12 cellular contexts compared by ENCODE assay signal in the genomic region with DNA sequence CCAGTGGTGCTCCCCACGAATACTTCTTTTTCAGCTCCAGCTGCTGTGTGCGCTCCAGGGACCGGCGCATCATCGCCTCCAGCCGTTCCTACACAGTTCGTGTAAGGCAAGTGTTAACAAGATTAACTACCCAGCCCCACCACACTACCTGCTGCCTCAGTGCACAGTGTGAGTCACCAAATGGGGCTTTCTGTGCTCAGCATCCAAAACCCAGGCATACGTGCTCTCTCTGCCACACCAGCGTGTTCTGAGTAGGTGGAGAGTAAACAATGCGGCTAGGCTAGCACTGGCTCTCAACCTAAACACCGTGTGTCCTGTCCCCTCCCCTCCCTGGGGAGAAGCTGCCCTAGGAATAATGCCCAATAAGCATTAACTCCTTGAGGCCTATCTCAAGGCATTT.
DNase-seq lines count a peak whose midpoint lies in the region; ATAC-seq and TF ChIP-seq lines count a peak whose summit lies in the region.
"Had no signal": no experiment of that assay in that cellular context is flagged by ENCODE, and none has a peak within 500 bp of the region (broad histone marks: within the 10 kb centered on the region; RNA-seq: fewer than 3 reads in every experiment).

No MANE protein-coding gene starts in this region.

- H3K9ac ChIP-seq in mammary epithelial cell (ENCODE audit: insufficient read depth, low read length) = no peak overlapping the region

- H3K4me1 ChIP-seq in mammary epithelial cell (ENCODE audit: insufficient read depth, low read length) = peaks cover 11% of the 10 kb centered on the region
- no peaks in the 10 kb centered on the region for H3K4me1 ChIP-seq in aorta (ENCODE audit: control insufficient read depth in 1 of 2, insufficient read depth in 2 of 2, low read length in 2 of 2)

- no peak overlapping the region for H3K4me2 ChIP-seq in mammary epithelial cell (ENCODE audit: insufficient read depth, low read depth, low read length)

- H3K36me3 ChIP-seq in mammary epithelial cell (ENCODE audit: insufficient read depth, low read length) = no peaks in the 10 kb centered on the region
- no peaks in the 10 kb centered on the region for H3K36me3 ChIP-seq in aorta (ENCODE audit: control insufficient read depth in 1 of 2, insufficient read depth in 2 of 2, low read length in 1 of 2)
- H3K36me3 ChIP-seq: Peyer's patch had no signal

- dilution Hi-C loops in mammary epithelial cell (cut with HindIII; ENCODE audit: low sequenced_read_pairs) = no loop called here

- H3K4me3 ChIP-seq in LNCaP clone FGC (ENCODE audit: low read depth, low read length) = no peak overlapping the region
- peak overlapping the region in 1 of 3 experiments; percentile 5 for H3K4me3 ChIP-seq in mammary epithelial cell (replicated peaks in 1 of 3; ENCODE audit: insufficient read depth in 1 of 3, low read depth in 2 of 3, low read length in 3 of 3)
- no peak overlapping the region for H3K4me3 ChIP-seq in aorta (ENCODE audit: low read length in 2 of 2)
- H3K4me3 ChIP-seq: Peyer's patch had no signal

- no peaks in the 10 kb centered on the region for H4K20me1 ChIP-seq in mammary epithelial cell (ENCODE audit: insufficient read depth, low read length)

- intact Hi-C loops in natural killer cell (cut with micrococcal nuclease) (no loop called here), mammary epithelial cell (cut with micrococcal nuclease) (no loop called here), aorta (cut with DNase I) (no loop called here)

- TF ChIP-seq CTCF in natural killer cell (IDR thresholded peaks at IDR 0.05) (no peak), LNCaP clone FGC (IDR thresholded peaks at IDR 0.05; ENCODE audit: control insufficient read depth, extremely low read depth, insufficient read depth) (no peak), mammary epithelial cell (conservative IDR thresholded peaks at IDR 0.05 in 1 of 2, IDR thresholded peaks at IDR 0.05 in 1 of 2; ENCODE audit: extremely low read depth in 1 of 2, insufficient read depth in 1 of 2, low read depth in 1 of 2, low read length in 2 of 2) (no peak)

- H3K27ac ChIP-seq in mammary epithelial cell (ENCODE audit: insufficient read depth, low read depth, low read length) (no peak overlapping the region), aorta (ENCODE audit: low read depth in 1 of 2, low read length in 2 of 2) (no peak overlapping the region)
- H3K27ac ChIP-seq: Peyer's patch had no signal

- H3K27me3 Mint-ChIP-seq in natural killer cell treated with Interleukin-12 subunit alpha and Interleukin-12 subunit beta and Interleukin-15 and Interleukin-18, amount 100 ng/mL, for 72 hours = peaks cover 0 to 8% of the 10 kb centered on the region in 2 donors
- peaks cover 0 to 8% of the 10 kb centered on the region in 2 donors for H3K27me3 Mint-ChIP-seq in natural killer cell (ENCODE audit: low read depth in 2 of 2)
- H3K27me3 Mint-ChIP-seq: activated naive CD4-positive, alpha-beta T cell treated with anti-CD3 and anti-CD28 coated beads, Interleukin-2, amount 50 U/mL, for 24 hours had no signal

- no peaks in the 10 kb centered on the region for H3K36me3 Mint-ChIP-seq in natural killer cell treated with Interleukin-12 subunit alpha and Interleukin-12 subunit beta and Interleukin-15 and Interleukin-18, amount 100 ng/mL, for 72 hours
- no peaks in the 10 kb centered on the region for H3K36me3 Mint-ChIP-seq in natural killer cell
- H3K36me3 Mint-ChIP-seq: mesothelial cell of epicardium had no signal

- in situ Hi-C loops in mammary epithelial cell (cut with MboI; ENCODE audit: low sequenced_read_pairs in 2 of 2) = loop anchor here in 1 of 2 donors (25.0 kb wide), 1 partner anchor 144 kb away; no protein-coding TSS in a partner anchor

- H3K4me3 Mint-ChIP-seq in natural killer cell treated with Interleukin-12 subunit alpha and Interleukin-12 subunit beta and Interleukin-15 and Interleukin-18, amount 100 ng/mL, for 72 hours = no peak overlapping the region
- no peak overlapping the region for H3K4me3 Mint-ChIP-seq in natural killer cell
- H3K4me3 Mint-ChIP-seq: activated naive CD4-positive, alpha-beta T cell treated with anti-CD3 and anti-CD28 coated beads, Interleukin-2, amount 50 U/mL, for 24 hours; mesothelial cell of epicardium had no signal

- H3K9me3 ChIP-seq in mammary epithelial cell (replicated peaks; ENCODE audit: insufficient read depth, low read length) = no peaks in the 10 kb centered on the region
- no peaks in the 10 kb centered on the region for H3K9me3 ChIP-seq in aorta (ENCODE audit: control insufficient read depth, low read length)
- H3K9me3 ChIP-seq: Peyer's patch had no signal

- 26% methylated on average over 11 of the region's 11 CpGs for WGBS in mammary epithelial cell (ENCODE audit: low coverage, missing lambda C conversion rate)
- WGBS in aorta, 2 donors = 64 to 66% methylated on average over 11 of the region's 11 CpGs

- no peak overlapping the region for H2AFZ ChIP-seq in mammary epithelial cell (ENCODE audit: low read depth, low read length)

- H3K9me3 Mint-ChIP-seq in natural killer cell treated with Interleukin-12 subunit alpha and Interleukin-12 subunit beta and Interleukin-15 and Interleukin-18, amount 100 ng/mL, for 72 hours = no peaks in the 10 kb centered on the region
- no peaks in the 10 kb centered on the region for H3K9me3 Mint-ChIP-seq in natural killer cell
- H3K9me3 Mint-ChIP-seq: activated naive CD4-positive, alpha-beta T cell treated with anti-CD3 and anti-CD28 coated beads, Interleukin-2, amount 50 U/mL, for 24 hours had no signal

- H3K79me2 ChIP-seq in mammary epithelial cell (ENCODE audit: insufficient read depth, low read length) = no peaks in the 10 kb centered on the region

- DNase-seq in natural killer cell treated with Interleukin-12 subunit alpha and Interleukin-12 subunit beta and Interleukin-15 and Interleukin-18, amount 100 ng/mL, for 72 hours (ENCODE audit: low spot score) = peak; percentile 23
- DNase-seq in natural killer cell (no peak), LNCaP clone FGC (ENCODE audit: low read depth) (peak; percentile 11), mammary epithelial cell (peak; percentile 90), aorta (no peak), SW480 (ENCODE audit: low spot score) (no peak)
- DNase-seq: MM.1S, Peyer's patch had no signal

- CTCF ChIA-PET in mammary epithelial cell (lab: Charles Lee; ENCODE audit: low non-redundant PET) = no interaction called here

- ATAC-seq in natural killer cell treated with Interleukin-12 subunit alpha and Interleukin-12 subunit beta and Interleukin-15 and Interleukin-18, amount 100 ng/mL, for 72 hours = peak in 1 of 2 donors; percentile 20
- ATAC-seq in natural killer cell (no peak), aorta (ENCODE audit: low FRiP score) (peak; percentile 33), HG02840 (IDR thresholded peaks at IDR 0.05; ENCODE audit: low FRiP score, unreplicated experiment) (no peak), GM19023 (IDR thresholded peaks at IDR 0.05; ENCODE audit: unreplicated experiment) (no peak)

- H3K27ac Mint-ChIP-seq in natural killer cell treated with Interleukin-12 subunit alpha and Interleukin-12 subunit beta and Interleukin-15 and Interleukin-18, amount 100 ng/mL, for 72 hours = no peak overlapping the region
- no peak overlapping the region for H3K27ac Mint-ChIP-seq in natural killer cell
- H3K27ac Mint-ChIP-seq: activated naive CD4-positive, alpha-beta T cell treated with anti-CD3 and anti-CD28 coated beads, Interleukin-2, amount 50 U/mL, for 24 hours; mesothelial cell of epicardium had no signal

- H3K4me1 Mint-ChIP-seq in natural killer cell treated with Interleukin-12 subunit alpha and Interleukin-12 subunit beta and Interleukin-15 and Interleukin-18, amount 100 ng/mL, for 72 hours (ENCODE audit: low read depth in 2 of 2) = peaks cover 2 to 3% of the 10 kb centered on the region in 2 donors
- peaks cover 3 to 11% of the 10 kb centered on the region in 2 donors for H3K4me1 Mint-ChIP-seq in natural killer cell
- H3K4me1 Mint-ChIP-seq: mesothelial cell of epicardium had no signal

- H3K27me3 ChIP-seq in mammary epithelial cell (ENCODE audit: insufficient read depth, low read length) (no peaks in the 10 kb centered on the region), aorta (ENCODE audit: control insufficient read depth in 1 of 2, insufficient read depth in 2 of 2, low read length in 1 of 2) (no peaks in the 10 kb centered on the region)
- H3K27me3 ChIP-seq: Peyer's patch had no signal

- no TSS peak for BruUV-seq in mammary epithelial cell (replicated peaks; lab: Mats Ljungman, UMichigan)

Comparison
In these comparisons a context has a peak if more than half of its experiments do, and no peak if none do; other contexts are left out.
1. DNase-seq: peak in natural killer cell treated with Interleukin-12 subunit alpha and Interleukin-12 subunit beta and Interleukin-15 and Interleukin-18, amount 100 ng/mL, for 72 hours (single experiment), LNCaP clone FGC (single experiment) and mammary epithelial cell (single experiment); none in natural killer cell (single experiment), aorta (0 of 2) and SW480 (single experiment).